Comparison of ENCODE assay signal across 9 cellular contexts in genomic region chr6:114007451-114007953, GRCh38. TPM values are rescaled to one million over a fixed set of nuclear protein-coding genes. Genes with fewer than 3 reads are reported as not detected.
A peak's percentile ranks its signal among the peaks of the same experiment; 100 is the strongest.
DNase-seq lines count a peak whose midpoint lies in the region; ATAC-seq and TF ChIP-seq lines count a peak whose summit lies in the region.
"Had no signal": no experiment of that assay in that cellular context is flagged by ENCODE, and none has a peak within 500 bp of the region (broad histone marks: within the 10 kb centered on the region; RNA-seq: fewer than 3 reads in every experiment).

No MANE protein-coding gene starts in this region.

- no peaks in the 10 kb centered on the region for H3K9me3 Mint-ChIP-seq in activated naive CD4-positive, alpha-beta T cell treated with anti-CD3 and anti-CD28 coated beads for 36 hours
- no peaks in the 10 kb centered on the region for H3K9me3 Mint-ChIP-seq in activated CD8-positive, alpha-beta T cell treated with anti-CD3 and anti-CD28 coated beads, Interleukin-2, amount 10 ng/mL, durations not matched to agents 7 days and 5 days (ENCODE audit: insufficient read depth)

- no peaks in the 10 kb centered on the region for H3K27me3 ChIP-seq in lower lobe of right lung (ENCODE audit: low read depth)

- H3K4me3 Mint-ChIP-seq in activated naive CD4-positive, alpha-beta T cell treated with anti-CD3 and anti-CD28 coated beads for 36 hours, result no peak overlapping the region
- H3K4me3 Mint-ChIP-seq in activated CD8-positive, alpha-beta T cell treated with anti-CD3 and anti-CD28 coated beads, Interleukin-2, amount 10 ng/mL, durations not matched to agents 7 days and 5 days, result no peak overlapping the region

- CTCF ChIA-PET in activated naive CD4-positive, alpha-beta T cell treated with anti-CD3 and anti-CD28 coated beads for 36 hours (lab: Charles Lee), result no interaction called here
- CTCF ChIA-PET in activated CD8-positive, alpha-beta T cell treated with anti-CD3 and anti-CD28 coated beads, Interleukin-2, amount 10 ng/mL, durations not matched to agents 7 days and 5 days (lab: Charles Lee), result no interaction called here

- H3K4me3 ChIP-seq in lower lobe of right lung, result no peak overlapping the region
- H3K4me3 ChIP-seq: K562 had no signal

- POLR2A ChIA-PET in activated CD8-positive, alpha-beta T cell treated with anti-CD3 and anti-CD28 coated beads, Interleukin-2, amount 10 ng/mL, durations not matched to agents 7 days and 5 days (lab: Charles Lee), result no interaction called here

- no peaks in the 10 kb centered on the region for H3K9me3 ChIP-seq in lower lobe of right lung

- no peak for TF ChIP-seq CTCF in lower lobe of right lung (IDR thresholded peaks at IDR 0.05)

- peaks cover 18% of the 10 kb centered on the region for H3K4me1 Mint-ChIP-seq in activated naive CD4-positive, alpha-beta T cell treated with anti-CD3 and anti-CD28 coated beads for 36 hours (ENCODE audit: low read depth)
- peaks cover 10% of the 10 kb centered on the region for H3K4me1 Mint-ChIP-seq in activated CD8-positive, alpha-beta T cell treated with anti-CD3 and anti-CD28 coated beads, Interleukin-2, amount 10 ng/mL, durations not matched to agents 7 days and 5 days (ENCODE audit: low read depth)

- H3K4me1 ChIP-seq in lower lobe of right lung, result no peaks in the 10 kb centered on the region

- intact Hi-C loops in activated naive CD4-positive, alpha-beta T cell treated with anti-CD3 and anti-CD28 coated beads for 36 hours (cut with micrococcal nuclease), result no loop called here
- intact Hi-C loops in lower lobe of right lung (cut with DNase I), result no loop called here

- peaks cover 3% of the 10 kb centered on the region for H3K36me3 Mint-ChIP-seq in activated naive CD4-positive, alpha-beta T cell treated with anti-CD3 and anti-CD28 coated beads for 36 hours (ENCODE audit: low read depth)
- H3K36me3 Mint-ChIP-seq in activated CD8-positive, alpha-beta T cell treated with anti-CD3 and anti-CD28 coated beads, Interleukin-2, amount 10 ng/mL, durations not matched to agents 7 days and 5 days (ENCODE audit: low read depth), result no peaks in the 10 kb centered on the region

- no peaks in the 10 kb centered on the region for H3K36me3 ChIP-seq in lower lobe of right lung

- peaks cover 14% of the 10 kb centered on the region for H3K27me3 Mint-ChIP-seq in activated naive CD4-positive, alpha-beta T cell treated with anti-CD3 and anti-CD28 coated beads for 36 hours (ENCODE audit: low read depth)
- peaks cover 4% of the 10 kb centered on the region for H3K27me3 Mint-ChIP-seq in activated CD8-positive, alpha-beta T cell treated with anti-CD3 and anti-CD28 coated beads, Interleukin-2, amount 10 ng/mL, durations not matched to agents 7 days and 5 days (ENCODE audit: low read depth)

- peak; percentile 53 for ATAC-seq in HG03521 (IDR thresholded peaks at IDR 0.05; ENCODE audit: unreplicated experiment)
- peak; percentile 79 for ATAC-seq in activated CD8-positive, alpha-beta T cell treated with anti-CD3 and anti-CD28 coated beads, Interleukin-2, amount 10 ng/mL, durations not matched to agents 7 days and 5 days
- no peak for ATAC-seq in GM21447 (IDR thresholded peaks at IDR 0.05; ENCODE audit: unreplicated experiment)
- no peak for ATAC-seq in lower lobe of right lung
- ATAC-seq: K562 had no signal

- H3K27ac ChIP-seq in lower lobe of right lung, result no peak overlapping the region

- peak; percentile 17 for DNase-seq in activated naive CD4-positive, alpha-beta T cell treated with anti-CD3 and anti-CD28 coated beads for 36 hours
- no peak for DNase-seq in activated naive CD4-positive, alpha-beta T cell treated with anti-CD3 and anti-CD28 coated beads, Interleukin-2, amount 50 U/mL, for 16 hours
- DNase-seq in activated CD8-positive, alpha-beta T cell treated with anti-CD3 and anti-CD28 coated beads, Interleukin-2, amount 10 ng/mL, durations not matched to agents 7 days and 5 days, result peak; percentile 34
- peak; percentile 7 for DNase-seq in stimulated activated naive CD4-positive, alpha-beta T cell treated with Interleukin-2 at 50 U/mL for 16 hours (lab: John Stamatoyannopoulos, UW)
- DNase-seq in NCI-H446 treated with DMSO at 0.1 percent for 48 hours (lab: John Stamatoyannopoulos, UW) (no peak), lower lobe of right lung (no peak)

- H3K27ac Mint-ChIP-seq in activated naive CD4-positive, alpha-beta T cell treated with anti-CD3 and anti-CD28 coated beads for 36 hours, result no peak overlapping the region
- H3K27ac Mint-ChIP-seq in activated CD8-positive, alpha-beta T cell treated with anti-CD3 and anti-CD28 coated beads, Interleukin-2, amount 10 ng/mL, durations not matched to agents 7 days and 5 days, result no peak overlapping the region

RNA-seq across cellular contexts. Expression of gene HDAC2, which starts 36.6 kb away (rescaled TPM):
- 10 to 100 TPM; 75.8 to 82.3 TPM for total RNA-seq in activated naive CD4-positive, alpha-beta T cell treated with anti-CD3 and anti-CD28 coated beads for 36 hours
- total RNA-seq in activated CD8-positive, alpha-beta T cell treated with anti-CD3 and anti-CD28 coated beads, Interleukin-2, amount 10 ng/mL, durations not matched to agents 7 days and 5 days, result 10 to 100 TPM; 66.8 to 75.7 TPM
- total RNA-seq in lower lobe of right lung, result 55.3 TPM

Comparison
In these comparisons a context has a peak if more than half of its experiments do, and no peak if none do; other contexts are left out.
1. DNase-seq: peak in activated naive CD4-positive, alpha-beta T cell treated with anti-CD3 and anti-CD28 coated beads for 36 hours (single experiment), activated CD8-positive, alpha-beta T cell treated with anti-CD3 and anti-CD28 coated beads, Interleukin-2, amount 10 ng/mL, durations not matched to agents 7 days and 5 days (single experiment) and stimulated activated naive CD4-positive, alpha-beta T cell treated with Interleukin-2 at 50 U/mL for 16 hours (single experiment); none in activated naive CD4-positive, alpha-beta T cell treated with anti-CD3 and anti-CD28 coated beads, Interleukin-2, amount 50 U/mL, for 16 hours (single experiment), NCI-H446 treated with DMSO at 0.1 percent for 48 hours (single experiment) and lower lobe of right lung (single experiment).
2. ATAC-seq: peak in HG03521 (single experiment) and activated CD8-positive, alpha-beta T cell treated with anti-CD3 and anti-CD28 coated beads, Interleukin-2, amount 10 ng/mL, durations not matched to agents 7 days and 5 days (single experiment); none in GM21447 (single experiment) and lower lobe of right lung (0 of 2).